ENCODE assay signal across 12 cellular contexts in genomic region chr9:109969559-109970237, GRCh38.
DNase-seq lines count a peak whose midpoint lies in the region; ATAC-seq lines count a peak whose summit lies in the region.
"Had no signal": no experiment of that assay in that cellular context is flagged by ENCODE, and none has a peak within 500 bp of the region (broad histone marks: within the 10 kb centered on the region; RNA-seq: fewer than 3 reads in every experiment).

No MANE protein-coding gene starts in this region.

- H3K4me1 ChIP-seq in subcutaneous abdominal adipose tissue (ENCODE audit: control insufficient read depth in 5 of 5, insufficient read depth in 5 of 5, low read length in 5 of 5) = peaks cover 3 to 53% (median 30%) of the 10 kb centered on the region in 5 donors

- H3K9me3 Mint-ChIP-seq in activated naive CD4-positive, alpha-beta T cell treated with anti-CD3 and anti-CD28 coated beads, Interleukin-2, amount 50 U/mL, for 24 hours = no peaks in the 10 kb centered on the region

- no peaks in the 10 kb centered on the region for H3K27me3 Mint-ChIP-seq in activated naive CD4-positive, alpha-beta T cell treated with anti-CD3 and anti-CD28 coated beads, Interleukin-2, amount 50 U/mL, for 24 hours

- no peak overlapping the region for H3K9ac ChIP-seq in subcutaneous abdominal adipose tissue (ENCODE audit: low read length in 5 of 5)

- intact Hi-C loops in left ventricle myocardium superior (cut with micrococcal nuclease) = no loop called here

- peaks cover 78% of the 10 kb centered on the region for H3K4me1 Mint-ChIP-seq in activated naive CD4-positive, alpha-beta T cell treated with anti-CD3 and anti-CD28 coated beads, Interleukin-2, amount 50 U/mL, for 24 hours

- peak; percentile 34 for ATAC-seq in left ventricle myocardium superior
- no peak for ATAC-seq in HG03196 (IDR thresholded peaks at IDR 0.05; ENCODE audit: unreplicated experiment)

- H3K4me3 ChIP-seq in subcutaneous abdominal adipose tissue (ENCODE audit: low read depth in 1 of 5, low read length in 5 of 5) = no peak overlapping the region
- H3K4me3 ChIP-seq: MG63, SK-N-MC, tibial artery had no signal

- peak overlapping the region; percentile 16 for H3K4me3 Mint-ChIP-seq in activated naive CD4-positive, alpha-beta T cell treated with anti-CD3 and anti-CD28 coated beads, Interleukin-2, amount 50 U/mL, for 24 hours
- H3K4me3 Mint-ChIP-seq: activated T-cell treated with anti-CD3 and anti-CD28 coated beads, Interleukin-2, amount 50 U/mL, for 24 hours had no signal

- no peaks in the 10 kb centered on the region for H3K36me3 Mint-ChIP-seq in activated naive CD4-positive, alpha-beta T cell treated with anti-CD3 and anti-CD28 coated beads, Interleukin-2, amount 50 U/mL, for 24 hours

- DNase-seq in activated naive CD4-positive, alpha-beta T cell treated with Interleukin-2 at 50 U/mL for 16 hours = no peak
- DNase-seq in UCSD-AML1 (lab: John Stamatoyannopoulos, UW; ENCODE audit: unreplicated experiment) (peak; percentile 22), left ventricle myocardium superior (peak; percentile 38), hypothalamus (lab: John Stamatoyannopoulos, UW) (no peak), inferior parietal cortex (ENCODE audit: extremely low spot score) (no peak)
- DNase-seq: activated T-cell treated with anti-CD3 and anti-CD28 coated beads, Interleukin-2, amount 50 U/mL, for 24 hours; tibial artery had no signal

- peak overlapping the region; percentile 41 for H3K27ac Mint-ChIP-seq in activated naive CD4-positive, alpha-beta T cell treated with anti-CD3 and anti-CD28 coated beads, Interleukin-2, amount 50 U/mL, for 24 hours

- H3K9me3 ChIP-seq in subcutaneous abdominal adipose tissue (ENCODE audit: control insufficient read depth in 5 of 5, low read length in 5 of 5) = no peaks in the 10 kb centered on the region
- H3K9me3 ChIP-seq: MG63, tibial artery had no signal

- no peaks in the 10 kb centered on the region for H3K27me3 ChIP-seq in subcutaneous abdominal adipose tissue (ENCODE audit: control insufficient read depth in 5 of 5, insufficient read depth in 4 of 5, low read length in 5 of 5)
- H3K27me3 ChIP-seq: MG63, tibial artery had no signal

- H3K27ac ChIP-seq in subcutaneous abdominal adipose tissue (ENCODE audit: low read depth, low read length) = peak overlapping the region; percentile 40
- H3K27ac ChIP-seq: SK-N-MC, tibial artery had no signal

- H3K36me3 ChIP-seq in subcutaneous abdominal adipose tissue (ENCODE audit: control insufficient read depth in 5 of 5, insufficient read depth in 5 of 5, low read length in 5 of 5) = peaks cover 2 to 20% (median 10%) of the 10 kb centered on the region in 5 donors
- H3K36me3 ChIP-seq: MG63, tibial artery had no signal

Comparison
In these comparisons a context has a peak if more than half of its experiments do, and no peak if none do; other contexts are left out.
1. DNase-seq: peak in UCSD-AML1 (single experiment) and left ventricle myocardium superior (single experiment); none in activated naive CD4-positive, alpha-beta T cell treated with Interleukin-2 at 50 U/mL for 16 hours (single experiment), hypothalamus (0 of 51) and inferior parietal cortex (single experiment).